ENCODE assay signal across 1 cellular context in the genomic region with DNA sequence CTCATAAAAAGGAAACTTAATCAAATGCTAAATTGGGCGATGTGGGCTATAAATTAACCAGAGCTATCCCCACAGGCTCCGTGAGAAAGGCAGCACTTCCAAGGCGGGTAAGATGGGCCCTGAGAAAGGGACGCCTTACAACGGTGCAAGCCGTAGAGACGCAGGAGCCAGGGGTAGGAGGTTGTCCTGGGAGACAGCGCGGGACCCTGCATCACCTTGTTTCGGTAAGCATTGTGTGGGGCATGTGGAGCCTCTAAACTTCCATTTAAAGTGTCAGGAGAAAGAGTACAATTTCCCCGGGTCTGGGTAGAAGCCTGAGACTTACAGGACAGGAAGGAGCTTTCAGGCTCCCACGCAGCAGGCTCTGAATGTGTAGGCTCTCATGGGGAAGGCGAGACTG.
TF ChIP-seq lines count a peak whose summit lies in the region.

No MANE protein-coding gene starts in this region.

TF ChIP-seq in K562, 482 proteins besides CTCF, POLR2A, EP300 and RAD21:
- TF ChIP-seq POLR2B (IDR thresholded peaks at IDR 0.05; ENCODE audit: low read depth, partially characterized antibody) (no peak), SMARCB1 (IDR thresholded peaks at IDR 0.05; ENCODE audit: insufficient read length, low read depth) (no peak), ADNP (tag; IDR thresholded peaks at IDR 0.05) (no peak), ETV6 (IDR thresholded peaks at IDR 0.05; ENCODE audit: borderline replicate concordance in 1 of 2, low read depth in 2 of 2, low read length in 1 of 2) (no peak), ETV6 (CRISPR knock-in tag; IDR thresholded peaks at IDR 0.05; ENCODE audit: borderline replicate concordance) (no peak), GATA2 (CRISPR knock-in tag; IDR thresholded peaks at IDR 0.05) (no peak), NCOA2 (IDR thresholded peaks at IDR 0.05; ENCODE audit: partially characterized antibody in 2 of 2) (no peak), ATF1 (CRISPR knock-in tag; IDR thresholded peaks at IDR 0.05) (no peak), ATF1 (tag; IDR thresholded peaks at IDR 0.05) (no peak), SETDB1 (IDR thresholded peaks at IDR 0.05; ENCODE audit: low read length) (no peak), ZNF431 (CRISPR knock-in tag; IDR thresholded peaks at IDR 0.05) (no peak), CCAR2 (IDR thresholded peaks at IDR 0.05; ENCODE audit: low read depth, low read length) (no peak), MECOM (CRISPR knock-in tag; IDR thresholded peaks at IDR 0.05) (no peak), DNMT1 (IDR thresholded peaks at IDR 0.05) (no peak), ZNF263 (CRISPR knock-in tag; IDR thresholded peaks at IDR 0.05; ENCODE audit: borderline replicate concordance) (no peak), ZBED1 (IDR thresholded peaks at IDR 0.05) (no peak)
- TF ChIP-seq, protein P1, sequence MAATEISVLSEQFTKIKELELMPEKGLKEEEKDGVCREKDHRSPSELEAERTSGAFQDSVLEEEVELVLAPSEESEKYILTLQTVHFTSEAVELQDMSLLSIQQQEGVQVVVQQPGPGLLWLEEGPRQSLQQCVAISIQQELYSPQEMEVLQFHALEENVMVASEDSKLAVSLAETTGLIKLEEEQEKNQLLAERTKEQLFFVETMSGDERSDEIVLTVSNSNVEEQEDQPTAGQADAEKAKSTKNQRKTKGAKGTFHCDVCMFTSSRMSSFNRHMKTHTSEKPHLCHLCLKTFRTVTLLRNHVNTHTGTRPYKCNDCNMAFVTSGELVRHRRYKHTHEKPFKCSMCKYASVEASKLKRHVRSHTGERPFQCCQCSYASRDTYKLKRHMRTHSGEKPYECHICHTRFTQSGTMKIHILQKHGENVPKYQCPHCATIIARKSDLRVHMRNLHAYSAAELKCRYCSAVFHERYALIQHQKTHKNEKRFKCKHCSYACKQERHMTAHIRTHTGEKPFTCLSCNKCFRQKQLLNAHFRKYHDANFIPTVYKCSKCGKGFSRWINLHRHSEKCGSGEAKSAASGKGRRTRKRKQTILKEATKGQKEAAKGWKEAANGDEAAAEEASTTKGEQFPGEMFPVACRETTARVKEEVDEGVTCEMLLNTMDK (IDR thresholded peaks at IDR 0.05; ENCODE audit: borderline replicate concordance, insufficient read depth, low read depth, low read length, poor library complexity, severe bottlenecking) = no peak
